In genomic region chr11:5528495-5528894, GRCh38 we compare ENCODE assay signal across 17 cellular contexts. TPM values are rescaled to one million over a fixed set of nuclear protein-coding genes. Genes with fewer than 3 reads are reported as not detected.
DNase-seq lines count a peak whose midpoint lies in the region; ATAC-seq and TF ChIP-seq lines count a peak whose summit lies in the region.
"Had no signal": no experiment of that assay in that cellular context is flagged by ENCODE, and none has a peak within 500 bp of the region (broad histone marks: within the 10 kb centered on the region; RNA-seq: fewer than 3 reads in every experiment).

No MANE protein-coding gene starts in this region.

- H3K27ac ChIP-seq in left ventricle myocardium inferior (replicated peaks): peak overlapping the region; percentile 60
- H3K27ac ChIP-seq: 22Rv1, A549, C4-2B had no signal

- H3K9me3 ChIP-seq in left ventricle myocardium inferior (replicated peaks): no peaks in the 10 kb centered on the region
- H3K9me3 ChIP-seq: A549, Caco-2 had no signal

- in situ Hi-C loops in G401 (cut with HindIII; ENCODE audit: low sequenced_read_pairs): no loop called here

- no peak for ATAC-seq in GM19452 (IDR thresholded peaks at IDR 0.05; ENCODE audit: unreplicated experiment)
- ATAC-seq: A549; CD8-positive, alpha-beta T cell had no signal

- peaks cover 7% of the 10 kb centered on the region for H3K4me1 ChIP-seq in left ventricle myocardium inferior
- H3K4me1 ChIP-seq: A549, Caco-2 had no signal

- no peak overlapping the region for H3K4me3 ChIP-seq in left ventricle myocardium inferior
- H3K4me3 ChIP-seq: A549 had no signal

- DNase-seq in left ventricle myocardium inferior (no peak), cardiac septum (ENCODE audit: low spot score) (no peak), G401 (ENCODE audit: low spot score) (peak; percentile 5), GDM1 (lab: John Stamatoyannopoulos, UW) (no peak)
- DNase-seq: AML-193; Caco-2; Calu3; CD4-positive, alpha-beta T cell; CD8-positive, alpha-beta T cell; DMS79 treated with DMSO at 0.1 percent for 48 hours; GF-D8 had no signal

- H3K27me3 ChIP-seq in left ventricle myocardium inferior (ENCODE audit: low read depth): no peaks in the 10 kb centered on the region

- no peak for TF ChIP-seq CTCF in left ventricle myocardium inferior (IDR thresholded peaks at IDR 0.05; ENCODE audit: borderline replicate concordance)

- intact Hi-C loops in left ventricle myocardium inferior (cut with micrococcal nuclease): no loop called here
- intact Hi-C loops in cardiac septum (cut with DNase I): no loop called here

- no peaks in the 10 kb centered on the region for H3K36me3 ChIP-seq in left ventricle myocardium inferior

RNA-seq across cellular contexts. Expression of gene UBQLNL, which starts 12.0 kb away (rescaled TPM):
- total RNA-seq in left ventricle myocardium inferior: not detected
- total RNA-seq in cardiac septum: 0.11 TPM
- total RNA-seq in G401 (2014; rRNA removed; shearing (Covaris generic)): not detected in 2 replicates
- total RNA-seq: A172, Caco-2 had no signal

RNA-seq across cellular contexts. Expression of gene UBQLN3, which starts 18.7 kb away (rescaled TPM):
- total RNA-seq in left ventricle myocardium inferior (0.14 TPM), cardiac septum (not detected)
- not detected in 2 replicates for total RNA-seq in G401 (2014; rRNA removed; shearing (Covaris generic))
- total RNA-seq: A172; Caco-2; Calu3; CD8-positive, alpha-beta T cell had no signal

RNA-seq across cellular contexts. Expression of gene OR52H1, which starts 19.8 kb away (rescaled TPM):
- total RNA-seq in left ventricle myocardium inferior: not detected
- not detected for total RNA-seq in cardiac septum
- not detected in 2 replicates for total RNA-seq in G401 (2014; rRNA removed; shearing (Covaris generic))
- total RNA-seq: A172; Caco-2; Calu3; CD8-positive, alpha-beta T cell had no signal

RNA-seq across cellular contexts. Expression of gene OR52D1, which starts 40.0 kb away (rescaled TPM):
- not detected for total RNA-seq in left ventricle myocardium inferior
- total RNA-seq in cardiac septum: not detected
- not detected in 2 replicates for total RNA-seq in G401 (2014; rRNA removed; shearing (Covaris generic))
- total RNA-seq: A172; B cell; Caco-2; Calu3; CD4-positive, alpha-beta T cell; CD8-positive, alpha-beta T cell had no signal

RNA-seq across cellular contexts. Expression of gene OR52B6, which starts 52.2 kb away (rescaled TPM):
- total RNA-seq in left ventricle myocardium inferior: not detected
- not detected for total RNA-seq in cardiac septum
- total RNA-seq in G401 (2014; rRNA removed; shearing (Covaris generic)): not detected in 2 replicates
- total RNA-seq: A172; B cell; Caco-2; Calu3; CD4-positive, alpha-beta T cell; CD8-positive, alpha-beta T cell had no signal
